ENCODE assay signal across 17 cellular contexts in genomic region chr4:145423017-145423708, GRCh38.
"Had no signal": no experiment of that assay in that cellular context is flagged by ENCODE, and none has a peak within 500 bp of the region (broad histone marks: within the 10 kb centered on the region; RNA-seq: fewer than 3 reads in every experiment).

No MANE protein-coding gene starts in this region.

- DNase-seq: effector CD8-positive, alpha-beta T cell; gastrocnemius medialis; islet precursor cell; left lung; lower lobe of right lung; natural killer cell; ovary; small intestine; stimulated activated CD4-positive, alpha-beta T cell treated with anti-CD3 and anti-CD28 coated beads, Interleukin-12 subunit alpha, Interleukin-12 subunit beta, amount 100 ng/mL, for 4 hours; stimulated activated naive CD4-positive, alpha-beta T cell; stomach; substantia nigra; transverse colon had no signal

- H3K36me3 ChIP-seq: gastrocnemius medialis, left lung, lower lobe of right lung, ovary, right atrium auricular region, stomach, thoracic aorta, transverse colon had no signal

- H3K4me3 ChIP-seq: coronary artery, gastrocnemius medialis, left lung, lower lobe of right lung, ovary, right atrium auricular region, stomach, thoracic aorta, transverse colon had no signal

- FAIRE-seq: small intestine had no signal

- H3K27ac ChIP-seq: coronary artery, gastrocnemius medialis, left lung, lower lobe of right lung, ovary, right atrium auricular region, stomach, thoracic aorta, transverse colon had no signal

- H3K4me1 ChIP-seq: left lung, lower lobe of right lung, right atrium auricular region, stomach, transverse colon had no signal

- ATAC-seq: esophagus mucosa, gastrocnemius medialis, left lung, lower lobe of right lung, natural killer cell had no signal

- H3K9me3 ChIP-seq: gastrocnemius medialis, ovary, thoracic aorta, transverse colon had no signal

- H3K27me3 ChIP-seq: gastrocnemius medialis, left lung, ovary, right atrium auricular region, stomach, transverse colon had no signal
